14 cellular contexts compared by ENCODE assay signal in the genomic region with DNA sequence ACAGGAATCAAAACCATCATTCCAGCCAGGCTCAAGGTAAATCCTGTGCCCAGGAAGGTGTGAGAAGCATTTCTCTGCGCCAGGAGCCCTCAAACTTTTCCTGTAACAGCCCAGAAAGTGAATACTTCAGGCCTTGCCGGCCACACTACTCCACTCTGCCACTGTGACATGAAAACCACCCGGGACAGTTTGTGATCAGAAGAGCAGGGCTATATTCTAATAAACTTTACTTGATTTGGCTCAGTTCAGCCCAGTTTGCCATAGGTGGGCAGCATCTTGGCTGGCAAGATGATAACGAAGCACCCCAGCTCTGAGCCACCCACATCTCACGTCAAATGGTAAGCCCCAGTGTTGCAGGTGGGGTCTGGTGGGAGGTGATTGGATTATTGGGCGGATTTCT.
DNase-seq lines count a peak whose midpoint lies in the region; ATAC-seq and TF ChIP-seq lines count a peak whose summit lies in the region.
"Had no signal": no experiment of that assay in that cellular context is flagged by ENCODE, and none has a peak within 500 bp of the region (broad histone marks: within the 10 kb centered on the region; RNA-seq: fewer than 3 reads in every experiment).

No MANE protein-coding gene starts in this region.

- H3K36me3 ChIP-seq in heart left ventricle: no peaks in the 10 kb centered on the region
- H3K36me3 ChIP-seq in neuronal stem cell (replicated peaks in 1 of 2; ENCODE audit: control insufficient read depth in 2 of 2, insufficient read depth in 2 of 2, low read length in 2 of 2): no peaks in the 10 kb centered on the region
- H3K36me3 ChIP-seq in skeletal muscle tissue (ENCODE audit: control insufficient read depth in 3 of 3, insufficient read depth in 3 of 3, low read length in 3 of 3): no peaks in the 10 kb centered on the region
- no peaks in the 10 kb centered on the region for H3K36me3 ChIP-seq in body of pancreas (replicated peaks in 1 of 2; ENCODE audit: insufficient read depth in 1 of 2, low read depth in 2 of 2)
- H3K36me3 ChIP-seq: BLaER1 treated with 17β-estradiol and CSF1 and Interleukin-3, amounts not matched to agents 10 nM and 100 nM had no signal

- no peak overlapping the region for H2AFZ ChIP-seq in neuronal stem cell (ENCODE audit: low read length)
- H2AFZ ChIP-seq: GM23248 had no signal

- no peak overlapping the region for H3K4me2 ChIP-seq in neuronal stem cell (ENCODE audit: insufficient read depth, low read length, poor library complexity, severe bottlenecking)
- H3K4me2 ChIP-seq: BLaER1 treated with 17β-estradiol and CSF1 and Interleukin-3, amounts not matched to agents 10 nM and 100 nM had no signal

- ATAC-seq in heart left ventricle (no peak), Right ventricle myocardium inferior (no peak), body of pancreas (no peak)
- ATAC-seq: HCT116 had no signal

- H3K4me3 ChIP-seq in heart left ventricle: no peak overlapping the region
- no peak overlapping the region for H3K4me3 ChIP-seq in neuronal stem cell (ENCODE audit: low read length in 2 of 2)
- no peak overlapping the region for H3K4me3 ChIP-seq in skeletal muscle tissue (ENCODE audit: low read length in 3 of 3)
- no peak overlapping the region for H3K4me3 ChIP-seq in body of pancreas
- H3K4me3 ChIP-seq: BLaER1 treated with 17β-estradiol and CSF1 and Interleukin-3, amounts not matched to agents 10 nM and 100 nM; GM23248 had no signal

- peaks cover 3% of the 10 kb centered on the region for H3K4me1 Mint-ChIP-seq in glutamatergic neuron (ENCODE audit: low read depth, unreplicated experiment)

- H3K79me1 ChIP-seq in neuronal stem cell (ENCODE audit: low read depth, low read length): no peaks in the 10 kb centered on the region

- TF ChIP-seq POLR2A in heart left ventricle (IDR thresholded peaks at IDR 0.05) (no peak), body of pancreas (IDR thresholded peaks at IDR 0.05) (no peak)

- DNase-seq in heart left ventricle (no peak), Right ventricle myocardium inferior (ENCODE audit: missing footprints) (no peak), glutamatergic neuron (peak; percentile 0), neuronal stem cell (ENCODE audit: low spot score) (no peak), hippocampal formation (lab: John Stamatoyannopoulos, UW) (no peak), body of pancreas (no peak)
- no peak for DNase-seq in activated CD4-positive, alpha-beta T cell treated with anti-CD3 and anti-CD28 coated beads, Interleukin-2, amount 50 U/mL, for 1 hour
- DNase-seq: ACHN; CD4-positive, CD25-positive, alpha-beta regulatory T cell; GM23248 had no signal

- peaks cover under 1% of the 10 kb centered on the region for H3K9me3 Mint-ChIP-seq in glutamatergic neuron (ENCODE audit: unreplicated experiment)

- H3K18ac ChIP-seq in neuronal stem cell (ENCODE audit: low read length): no peak overlapping the region

- no peak overlapping the region for H3K14ac ChIP-seq in neuronal stem cell (ENCODE audit: low read length)

- no peak overlapping the region for H2BK12ac ChIP-seq in neuronal stem cell (ENCODE audit: low read length)

- H3K27me3 ChIP-seq in heart left ventricle (no peaks in the 10 kb centered on the region), neuronal stem cell (ENCODE audit: control insufficient read depth in 3 of 3, insufficient read depth in 3 of 3, low read depth in 1 of 3, low read length in 3 of 3) (peaks cover 0 to 9% (median 0%) of the 10 kb centered on the region in 3 experiments), skeletal muscle tissue (ENCODE audit: control insufficient read depth in 3 of 3, insufficient read depth in 3 of 3, low read length in 3 of 3) (peaks cover 0 to 6% (median 0%) of the 10 kb centered on the region in 3 donors), body of pancreas (no peaks in the 10 kb centered on the region)
- H3K27me3 ChIP-seq: BLaER1 treated with 17β-estradiol and CSF1 and Interleukin-3, amounts not matched to agents 10 nM and 100 nM had no signal

- H3K4me3 Mint-ChIP-seq in glutamatergic neuron (ENCODE audit: unreplicated experiment): no peak overlapping the region
- H3K4me3 Mint-ChIP-seq: CD4-positive, CD25-positive, alpha-beta regulatory T cell had no signal

- H3K27ac ChIP-seq in heart left ventricle (peak overlapping the region in 11 of 12 donors; percentile 8 to 91 (median 74)), neuronal stem cell (replicated peaks; ENCODE audit: low read length) (no peak overlapping the region), skeletal muscle tissue (ENCODE audit: low read depth, low read length) (peak overlapping the region; percentile 21), body of pancreas (no peak overlapping the region)
- H3K27ac ChIP-seq: BLaER1 treated with 17β-estradiol and CSF1 and Interleukin-3, amounts not matched to agents 10 nM and 100 nM; GM23248; HL-60 had no signal

- no peak overlapping the region for H2BK5ac ChIP-seq in neuronal stem cell (ENCODE audit: low read length)

- H3K4me1 ChIP-seq in heart left ventricle (peaks cover 0 to 49% (median 15%) of the 10 kb centered on the region in 12 donors), neuronal stem cell (ENCODE audit: control insufficient read depth in 2 of 2, insufficient read depth in 1 of 2, low read depth in 1 of 2, low read length in 2 of 2) (peaks cover 0 to 5% of the 10 kb centered on the region in 2 donors), skeletal muscle tissue (ENCODE audit: control insufficient read depth in 3 of 3, insufficient read depth in 3 of 3, low read length in 3 of 3) (peaks cover 23 to 44% (median 43%) of the 10 kb centered on the region in 3 donors), body of pancreas (no peaks in the 10 kb centered on the region)

- peak overlapping the region; percentile 9 for H2AK5ac ChIP-seq in neuronal stem cell (ENCODE audit: low read depth, low read length)

- intact Hi-C loops in heart left ventricle (cut with DNase I): loop anchor here in 8 of 10 donors (5.0 to 10.0 kb wide), 7 partner anchors 74 to 266 kb away; a partner anchor contains a TSS
- intact Hi-C loops in Right ventricle myocardium inferior (cut with DNase I): no loop called here
- intact Hi-C loops in body of pancreas (cut with DNase I): no loop called here

- no peak overlapping the region for H3K23ac ChIP-seq in neuronal stem cell (ENCODE audit: low read depth, low read length, poor library complexity)

- H4K8ac ChIP-seq in neuronal stem cell (ENCODE audit: low read depth, low read length): no peak overlapping the region

- no peak overlapping the region for H3K4ac ChIP-seq in neuronal stem cell (ENCODE audit: low read length)

- peaks cover 7% of the 10 kb centered on the region for H3K27me3 Mint-ChIP-seq in glutamatergic neuron (ENCODE audit: unreplicated experiment)
- H3K27me3 Mint-ChIP-seq: CD4-positive, CD25-positive, alpha-beta regulatory T cell had no signal

- H4K91ac ChIP-seq in neuronal stem cell (ENCODE audit: low read depth, low read length, poor library complexity): no peak overlapping the region

- no peak overlapping the region for H2BK120ac ChIP-seq in neuronal stem cell (ENCODE audit: low read depth, low read length)

- no peak overlapping the region for H2BK15ac ChIP-seq in neuronal stem cell (ENCODE audit: low read length)

- H3K9me3 ChIP-seq in heart left ventricle (peaks cover 0 to 1% (median 0%) of the 10 kb centered on the region in 12 donors), neuronal stem cell (replicated peaks in 1 of 2; ENCODE audit: control insufficient read depth in 2 of 2, insufficient read depth in 1 of 2, low read depth in 1 of 2, low read length in 2 of 2) (no peaks in the 10 kb centered on the region), skeletal muscle tissue (ENCODE audit: control insufficient read depth in 3 of 3, low read length in 3 of 3) (no peaks in the 10 kb centered on the region), body of pancreas (no peaks in the 10 kb centered on the region)

- TF ChIP-seq CTCF in heart left ventricle (IDR thresholded peaks at IDR 0.05) (no peak), glutamatergic neuron (IDR thresholded peaks at IDR 0.05; ENCODE audit: partially characterized antibody, unreplicated experiment) (no peak), body of pancreas (IDR thresholded peaks at IDR 0.05) (no peak)

- no peak overlapping the region for H3K27ac Mint-ChIP-seq in glutamatergic neuron (ENCODE audit: unreplicated experiment)
- H3K27ac Mint-ChIP-seq: CD4-positive, CD25-positive, alpha-beta regulatory T cell had no signal

- WGBS in heart left ventricle, 4 donors: 91 to 96% (median 93%) methylated on average over 6 of the region's 6 CpGs
- no CpG with 5 or more reads among the region's 6 CpGs for WGBS in neuronal stem cell (ENCODE audit: extremely low coverage in 2 of 2, insufficient read length in 2 of 2, insufficient replicate concordance in 1 of 2), 2 donors
- 84 to 92% methylated on average over 6 of the region's 6 CpGs for WGBS in body of pancreas, 2 donors

- peaks cover 8% of the 10 kb centered on the region for H3K36me3 Mint-ChIP-seq in glutamatergic neuron (ENCODE audit: unreplicated experiment)
- H3K36me3 Mint-ChIP-seq: CD4-positive, CD25-positive, alpha-beta regulatory T cell had no signal

- H3K9ac ChIP-seq in neuronal stem cell (ENCODE audit: low read depth, low read length, poor library complexity) (no peak overlapping the region), skeletal muscle tissue (ENCODE audit: low read depth in 1 of 3, low read length in 3 of 3) (peak overlapping the region in 1 of 3 donors; percentile 40)
- H3K9ac ChIP-seq: BLaER1 treated with 17β-estradiol and CSF1 and Interleukin-3, amounts not matched to agents 10 nM and 100 nM; GM23248 had no signal

Comparison
In these comparisons a context has a peak if more than half of its experiments do, and no peak if none do; other contexts are left out.
1. intact Hi-C loops: an anchor here in heart left ventricle (5.0 to 10.0 kb wide); none called in Right ventricle myocardium inferior and body of pancreas.
2. H3K27ac ChIP-seq: peak in heart left ventricle (11 of 12) and skeletal muscle tissue (single experiment); none in neuronal stem cell (single experiment) and body of pancreas (0 of 4).